ENCODE assay signal across 15 cellular contexts in genomic region chr1:21896026-21896425, GRCh38. TPM values are rescaled to one million over a fixed set of nuclear protein-coding genes. Genes with fewer than 3 reads are reported as not detected.
A peak's percentile ranks its signal among the peaks of the same experiment; 100 is the strongest.
DNase-seq lines count a peak whose midpoint lies in the region; ATAC-seq and TF ChIP-seq lines count a peak whose summit lies in the region.
"Had no signal": no experiment of that assay in that cellular context is flagged by ENCODE, and none has a peak within 500 bp of the region (broad histone marks: within the 10 kb centered on the region; RNA-seq: fewer than 3 reads in every experiment).

No MANE protein-coding gene starts in this region.

- peak in 1 of 4 donors; percentile 34 for TF ChIP-seq EP300 in sigmoid colon (IDR thresholded peaks at IDR 0.05)

- ATAC-seq in body of pancreas (no peak), left ventricle myocardium superior (peak; percentile 7), GM19452 (IDR thresholded peaks at IDR 0.05; ENCODE audit: unreplicated experiment) (no peak)
- ATAC-seq: natural killer cell had no signal

- no peak overlapping the region for H3K4me3 ChIP-seq in body of pancreas
- no peak overlapping the region for H3K4me3 ChIP-seq in sigmoid colon
- no peak overlapping the region for H3K4me3 ChIP-seq in vagina

- H3K4me1 ChIP-seq in body of pancreas: peaks cover 14% of the 10 kb centered on the region
- H3K4me1 ChIP-seq in sigmoid colon: peaks cover 0 to 83% (median 78%) of the 10 kb centered on the region in 4 donors
- peaks cover 68% of the 10 kb centered on the region for H3K4me1 ChIP-seq in vagina

- TF ChIP-seq POLR2A in body of pancreas (IDR thresholded peaks at IDR 0.05) (no peak), sigmoid colon (IDR thresholded peaks at IDR 0.05) (no peak), vagina (IDR thresholded peaks at IDR 0.05) (no peak)

- H3K36me3 ChIP-seq in body of pancreas (replicated peaks in 1 of 2; ENCODE audit: insufficient read depth in 1 of 2, low read depth in 2 of 2) (peaks cover 0 to 3% of the 10 kb centered on the region in 2 donors), sigmoid colon (peaks cover 15 to 47% (median 32%) of the 10 kb centered on the region in 4 donors), vagina (peaks cover 0 to 17% of the 10 kb centered on the region in 2 donors)

- DNase-seq in body of pancreas (no peak), left ventricle myocardium superior (no peak), sigmoid colon (no peak), vagina (ENCODE audit: extremely low spot score in 2 of 2) (no peak), posterior vena cava (ENCODE audit: low spot score) (no peak), iPS-NIHi7 (ENCODE audit: extremely low spot score) (no peak)
- DNase-seq: activated CD4-positive, alpha-beta T cell treated with anti-CD3 and anti-CD28 coated beads for 4 hours; activated T-cell treated with anti-CD3 and anti-CD28 coated beads, Interleukin-2, amount 50 U/mL, for 24 hours; HCEC 1CT; natural killer cell; NCI-H2171 treated with DMSO at 0.1 percent for 48 hours; stimulated activated CD4-positive, alpha-beta T cell treated with anti-CD3 and anti-CD28 coated beads, Interleukin-4, amount 100 ng/mL, for 1 hour; T-helper 2 cell had no signal

- peak overlapping the region in 3 of 4 donors; percentile 52 to 72 (median 65) for H3K27ac ChIP-seq in body of pancreas
- peak overlapping the region; percentile 90 to 99 (median 98) for H3K27ac ChIP-seq in sigmoid colon
- H3K27ac ChIP-seq in vagina: peak overlapping the region; percentile 76

- TF ChIP-seq CTCF in body of pancreas (IDR thresholded peaks at IDR 0.05) (no peak), sigmoid colon (IDR thresholded peaks at IDR 0.05) (no peak), vagina (IDR thresholded peaks at IDR 0.05) (no peak)

- WGBS in body of pancreas, 2 donors: 89% methylated on average over 6 to 8 of the region's 8 CpGs
- WGBS in sigmoid colon, 2 donors: 74 to 82% methylated on average over 8 of the region's 8 CpGs

- intact Hi-C loops in body of pancreas (cut with DNase I): no loop called here
- intact Hi-C loops in left ventricle myocardium superior (cut with micrococcal nuclease): loop anchor here (10.0 kb wide), 1 partner anchor 59 kb away; no protein-coding TSS in a partner anchor
- intact Hi-C loops in sigmoid colon (cut with DNase I): loop anchor here (2.0 kb wide), 1 partner anchor 47 kb away; no protein-coding TSS in a partner anchor
- intact Hi-C loops in vagina (cut with DNase I): loop anchor here (5.0 kb wide), 1 partner anchor 41 kb away; the partner anchor contains the start of gene HSPG2
- intact Hi-C loops in posterior vena cava (cut with DNase I): loop anchor here in 1 of 2 donors (5.0 kb wide), 1 partner anchor 66 kb away; no protein-coding TSS in a partner anchor

- no peaks in the 10 kb centered on the region for H3K27me3 ChIP-seq in body of pancreas
- no peaks in the 10 kb centered on the region for H3K27me3 ChIP-seq in sigmoid colon
- H3K27me3 ChIP-seq in vagina: no peaks in the 10 kb centered on the region

- H3K9me3 ChIP-seq in body of pancreas (no peaks in the 10 kb centered on the region), sigmoid colon (no peaks in the 10 kb centered on the region), vagina (no peaks in the 10 kb centered on the region)

RNA-seq across cellular contexts. Expression of gene HSPG2, which starts 41.1 kb away (rescaled TPM):
- total RNA-seq in body of pancreas (100 to 1,000 TPM in 1 of 2 donors, 10 to 100 TPM in 1; 87.7 to 179 TPM), left ventricle myocardium superior (269 TPM), sigmoid colon (100 to 1,000 TPM in 3 of 4 donors, 10 to 100 TPM in 1; 66.3 to 761 (median 213) TPM), vagina (179 TPM), posterior vena cava (100 to 1,000 TPM; 682 to 919 TPM)
- polyA plus RNA-seq in sigmoid colon: 100 to 1,000 TPM in 1 of 3 donors, 10 to 100 TPM in 1, 1 to 10 TPM in 1; 6.0 to 104 (median 10.4) TPM
- polyA plus RNA-seq: CD14-positive monocyte had no signal
